27 cellular contexts compared by ENCODE assay signal in genomic region chr4:41106694-41107419, GRCh38.
"Had no signal": no experiment of that assay in that cellular context is flagged by ENCODE, and none has a peak within 500 bp of the region (broad histone marks: within the 10 kb centered on the region; RNA-seq: fewer than 3 reads in every experiment).

No MANE protein-coding gene starts in this region.

- H3K36me3 ChIP-seq: colonic mucosa, esophagus squamous epithelium, neural progenitor cell, suprapubic skin, thyroid gland, upper lobe of left lung had no signal

- H3K9ac ChIP-seq: neural progenitor cell had no signal

- H3K27ac Mint-ChIP-seq: effector memory CD8-positive, alpha-beta T cell; immature natural killer cell; mesothelial cell of epicardium; naive thymus-derived CD4-positive, alpha-beta T cell; nephron; neural progenitor cell had no signal

- H3K4me3 Mint-ChIP-seq: effector memory CD8-positive, alpha-beta T cell; immature natural killer cell; mesothelial cell of epicardium; naive thymus-derived CD4-positive, alpha-beta T cell; nephron; neural progenitor cell; stimulated activated naive CD8-positive, alpha-beta T cell treated with anti-CD3 and anti-CD28 coated beads, Interleukin-15, amount 100 ng/mL, for 72 hours had no signal

- H3K27me3 ChIP-seq: colonic mucosa, esophagus squamous epithelium, neural progenitor cell, suprapubic skin, thyroid gland, upper lobe of left lung had no signal

- H3K27me3 Mint-ChIP-seq: effector memory CD8-positive, alpha-beta T cell had no signal

- H3K27ac ChIP-seq: colonic mucosa, esophagus squamous epithelium, neural progenitor cell, psoas muscle, suprapubic skin, upper lobe of left lung had no signal

- H3K9me3 Mint-ChIP-seq: effector memory CD8-positive, alpha-beta T cell; nephron; stimulated activated naive CD8-positive, alpha-beta T cell treated with anti-CD3 and anti-CD28 coated beads, Interleukin-15, amount 100 ng/mL, for 72 hours had no signal

- H2AFZ ChIP-seq: neural progenitor cell had no signal

- H3K4me3 ChIP-seq: colonic mucosa, esophagus squamous epithelium, lung, neural progenitor cell, psoas muscle, smooth muscle cell, suprapubic skin, thyroid gland, upper lobe of left lung had no signal

- DNase-seq: central memory CD4-positive, alpha-beta T cell; colonic mucosa; effector memory CD8-positive, alpha-beta T cell; erythroblast; esophagus squamous epithelium; hypothalamus; immature natural killer cell; islet precursor cell; kidney glomerular epithelial cell; mesenchymal stem cell; naive thymus-derived CD4-positive, alpha-beta T cell; psoas muscle; stimulated activated CD4-positive, alpha-beta T cell treated with anti-CD3 and anti-CD28 coated beads, Interleukin-12 subunit alpha, Interleukin-12 subunit beta, amount 100 ng/mL, for 4 hours; stimulated activated CD4-positive, alpha-beta T cell treated with anti-CD3 and anti-CD28 coated beads, Interleukin-1b, Interleukin-23, amount 100 ng/mL, for 48 hours; stimulated activated CD4-positive, alpha-beta T cell treated with anti-CD3 and anti-CD28 coated beads, Interleukin-4, amount 100 ng/mL, for 1 hour; stimulated activated CD8-positive, alpha-beta memory T cell treated with anti-CD3 and anti-CD28 coated beads, Interleukin-4, amount 100 ng/mL, for 48 hours; stimulated activated naive CD4-positive, alpha-beta T cell; stimulated activated naive CD8-positive, alpha-beta T cell treated with anti-CD3 and anti-CD28 coated beads, Interleukin-15, amount 100 ng/mL, for 72 hours; thyroid gland; upper lobe of left lung had no signal

- H3K36me3 Mint-ChIP-seq: immature natural killer cell; naive thymus-derived CD4-positive, alpha-beta T cell had no signal

- H3K4me1 ChIP-seq: colonic mucosa, psoas muscle had no signal

- H3K9me3 ChIP-seq: colonic mucosa, esophagus squamous epithelium, psoas muscle, suprapubic skin, thyroid gland, upper lobe of left lung had no signal

- ATAC-seq: effector memory CD8-positive, alpha-beta T cell; naive thymus-derived CD4-positive, alpha-beta T cell; psoas muscle; sciatic nerve; stimulated activated naive CD8-positive, alpha-beta T cell treated with anti-CD3 and anti-CD28 coated beads, Interleukin-15, amount 100 ng/mL, for 72 hours had no signal

- H3K4me2 ChIP-seq: neural progenitor cell, smooth muscle cell had no signal

- H3K4me1 Mint-ChIP-seq: immature natural killer cell; naive thymus-derived CD4-positive, alpha-beta T cell; stimulated activated naive CD8-positive, alpha-beta T cell treated with anti-CD3 and anti-CD28 coated beads, Interleukin-15, amount 100 ng/mL, for 72 hours had no signal
